10 cellular contexts compared by ENCODE assay signal in the genomic region with DNA sequence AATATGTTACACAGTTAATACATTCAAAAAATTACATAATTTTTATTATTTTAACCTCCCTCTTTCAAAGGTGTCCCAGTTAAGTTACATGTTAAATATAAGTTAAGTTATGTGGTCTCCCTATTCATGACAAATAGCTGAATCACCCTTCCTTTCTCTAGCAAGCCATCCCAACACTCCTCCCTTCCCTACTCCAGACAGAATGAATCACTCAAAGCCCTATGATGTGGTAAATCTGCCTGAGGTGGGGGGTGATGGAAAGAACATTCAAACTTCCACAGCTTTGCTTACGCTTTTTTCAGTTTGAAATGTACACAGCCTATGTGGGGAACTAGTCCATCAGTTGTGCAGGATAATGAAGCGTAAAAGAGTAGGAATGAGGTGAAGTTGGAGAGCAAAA.
DNase-seq lines count a peak whose midpoint lies in the region; ATAC-seq and TF ChIP-seq lines count a peak whose summit lies in the region.
"Had no signal": no experiment of that assay in that cellular context is flagged by ENCODE, and none has a peak within 500 bp of the region (broad histone marks: within the 10 kb centered on the region; RNA-seq: fewer than 3 reads in every experiment).

No MANE protein-coding gene starts in this region.

- peak; percentile 88 for DNase-seq in AG10803 (ENCODE audit: low read depth)
- peak; percentile 59 to 72 for DNase-seq in Kasumi-1 (lab: John Stamatoyannopoulos, UW)
- peak; percentile 95 for DNase-seq in astrocyte of the cerebellum (ENCODE audit: low read depth)
- DNase-seq in islet precursor cell = peak; percentile 88
- no peak for DNase-seq in left ventricle myocardium superior
- DNase-seq in stimulated activated naive CD8-positive, alpha-beta T cell treated with anti-CD3 and anti-CD28 coated beads, Interleukin-15, Interleukin-2, amounts not matched to agents 100 U/mL and 50 U/mL, for 24 hours = no peak
- DNase-seq: activated CD4-positive, alpha-beta T cell treated with anti-CD3 and anti-CD28 coated beads for 36 hours; amygdala had no signal

- H3K4me3 ChIP-seq in AG10803 (ENCODE audit: low read length) (no peak overlapping the region), astrocyte of the cerebellum (ENCODE audit: low read depth, low read length) (no peak overlapping the region)

- in situ Hi-C loops in astrocyte of the cerebellum (cut with HindIII; ENCODE audit: low sequenced_read_pairs) = no loop called here

- intact Hi-C loops in left ventricle myocardium superior (cut with micrococcal nuclease) = no loop called here

- TF ChIP-seq CTCF in AG10803 (conservative IDR thresholded peaks at IDR 0.05; ENCODE audit: low read length) = no peak
- TF ChIP-seq CTCF in astrocyte of the cerebellum (IDR thresholded peaks at IDR 0.05; ENCODE audit: low read depth, low read length, missing control alignments) = no peak

- no peak for ATAC-seq in GM18861 (IDR thresholded peaks at IDR 0.05; ENCODE audit: unreplicated experiment)
- ATAC-seq in left ventricle myocardium superior = no peak
- no peak for ATAC-seq in stimulated activated naive CD8-positive, alpha-beta T cell treated with anti-CD3 and anti-CD28 coated beads, Interleukin-15, Interleukin-2, amounts not matched to agents 100 U/mL and 50 U/mL, for 24 hours
- no peak for ATAC-seq in HG03196 (IDR thresholded peaks at IDR 0.05; ENCODE audit: unreplicated experiment)
- ATAC-seq: activated CD4-positive, alpha-beta T cell treated with anti-CD3 and anti-CD28 coated beads for 36 hours had no signal

Comparison
In these comparisons a context has a peak if more than half of its experiments do, and no peak if none do; other contexts are left out.
1. DNase-seq: peak in AG10803 (single experiment), Kasumi-1 (2 of 2), astrocyte of the cerebellum (single experiment) and islet precursor cell (single experiment); none in left ventricle myocardium superior (single experiment) and stimulated activated naive CD8-positive, alpha-beta T cell treated with anti-CD3 and anti-CD28 coated beads, Interleukin-15, Interleukin-2, amounts not matched to agents 100 U/mL and 50 U/mL, for 24 hours (single experiment).